In genomic region chr2:11688222-11689069, GRCh38 we compare ENCODE assay signal across 8 cellular contexts. TPM values are rescaled to one million over a fixed set of nuclear protein-coding genes. Genes with fewer than 3 reads are reported as not detected.
A peak's percentile ranks its signal among the peaks of the same experiment; 100 is the strongest.
DNase-seq lines count a peak whose midpoint lies in the region; ATAC-seq and TF ChIP-seq lines count a peak whose summit lies in the region.

No MANE protein-coding gene starts in this region.

- peaks cover 4% of the 10 kb centered on the region for H3K4me1 ChIP-seq in CD8-positive, alpha-beta T cell (ENCODE audit: insufficient read depth, low read length)
- H3K4me1 ChIP-seq in neuronal stem cell (ENCODE audit: control insufficient read depth in 2 of 2, insufficient read depth in 1 of 2, low read depth in 1 of 2, low read length in 2 of 2) = peaks cover 0 to 5% of the 10 kb centered on the region in 2 donors
- H3K4me1 ChIP-seq in stomach smooth muscle (ENCODE audit: control insufficient read depth, insufficient read depth, low read length) = peaks cover 18% of the 10 kb centered on the region

- no peak overlapping the region for H4K8ac ChIP-seq in neuronal stem cell (ENCODE audit: low read depth, low read length)

- H2BK120ac ChIP-seq in neuronal stem cell (ENCODE audit: low read depth, low read length) = no peak overlapping the region

- no peak overlapping the region for H3K14ac ChIP-seq in neuronal stem cell (ENCODE audit: low read length)

- no peak overlapping the region for H2BK5ac ChIP-seq in neuronal stem cell (ENCODE audit: low read length)

- no peak overlapping the region for H3K4me3 ChIP-seq in CD8-positive, alpha-beta T cell (ENCODE audit: low read depth, low read length)
- H3K4me3 ChIP-seq in fibroblast of the aortic adventitia (ENCODE audit: low read depth, low read length) = peak overlapping the region; percentile 51
- peak overlapping the region in 1 of 2 donors; percentile 20 for H3K4me3 ChIP-seq in neuronal stem cell (ENCODE audit: low read length in 2 of 2)
- H3K4me3 ChIP-seq in stomach smooth muscle (ENCODE audit: low read length in 2 of 2) = peak overlapping the region; percentile 55 to 67

- H3K36me3 ChIP-seq in CD8-positive, alpha-beta T cell (ENCODE audit: insufficient read depth, low read length) = no peaks in the 10 kb centered on the region
- no peaks in the 10 kb centered on the region for H3K36me3 ChIP-seq in neuronal stem cell (replicated peaks in 1 of 2; ENCODE audit: control insufficient read depth in 2 of 2, insufficient read depth in 2 of 2, low read length in 2 of 2)
- H3K36me3 ChIP-seq in stomach smooth muscle (ENCODE audit: control insufficient read depth in 2 of 2, insufficient read depth in 2 of 2, low read length in 2 of 2) = no peaks in the 10 kb centered on the region

- no peaks in the 10 kb centered on the region for H3K9me3 Mint-ChIP-seq in CD8-positive, alpha-beta T cell

- no peak overlapping the region for H2BK15ac ChIP-seq in neuronal stem cell (ENCODE audit: low read length)

- no peak overlapping the region for H3K18ac ChIP-seq in neuronal stem cell (ENCODE audit: low read length)

- POLR2A ChIA-PET in CD8-positive, alpha-beta T cell (lab: Charles Lee) = interaction anchor here (0.9 kb wide), 1 partner anchor 95 kb away, joined by 3 read pairs; no protein-coding TSS in a partner anchor

- H3K4me2 ChIP-seq in neuronal stem cell (ENCODE audit: insufficient read depth, low read length, poor library complexity, severe bottlenecking) = peak overlapping the region; percentile 49

- H2BK12ac ChIP-seq in neuronal stem cell (ENCODE audit: low read length) = no peak overlapping the region

- H3K27me3 Mint-ChIP-seq in CD8-positive, alpha-beta T cell (ENCODE audit: low read depth) = peaks cover 8% of the 10 kb centered on the region

- no peak overlapping the region for H4K91ac ChIP-seq in neuronal stem cell (ENCODE audit: low read depth, low read length, poor library complexity)

- ATAC-seq in CD8-positive, alpha-beta T cell = peak; percentile 85
- ATAC-seq in GM21360 (IDR thresholded peaks at IDR 0.05; ENCODE audit: unreplicated experiment) = peak; percentile 81

- intact Hi-C loops in CD8-positive, alpha-beta T cell (cut with DNase I, micrococcal nuclease) = loop anchor here (1.0 to 5.0 kb wide), 5 partner anchors 56 to 1319 kb away; partner anchors contain the start of gene LPIN1 (in 1 of the 2)

- CTCF ChIA-PET in CD8-positive, alpha-beta T cell (lab: Charles Lee) = interaction anchor here (0.7 to 23.7 kb wide), 16 partner anchors 10 to 1318 kb away, joined by 3 to 438 read pairs (median 4); partner anchors contain the start of gene LPIN1

- peak overlapping the region; percentile 58 for H3K4me3 Mint-ChIP-seq in CD8-positive, alpha-beta T cell

- no peak overlapping the region for H3K27ac Mint-ChIP-seq in CD8-positive, alpha-beta T cell

- H3K79me1 ChIP-seq in neuronal stem cell (ENCODE audit: low read depth, low read length) = no peaks in the 10 kb centered on the region

- H3K27me3 ChIP-seq in CD8-positive, alpha-beta T cell (ENCODE audit: insufficient read depth, low read length) = no peaks in the 10 kb centered on the region
- H3K27me3 ChIP-seq in neuronal stem cell (ENCODE audit: control insufficient read depth in 3 of 3, insufficient read depth in 3 of 3, low read depth in 1 of 3, low read length in 3 of 3) (peaks cover 0 to 40% (median 0%) of the 10 kb centered on the region in 3 experiments), stomach smooth muscle (ENCODE audit: control insufficient read depth in 1 of 2, insufficient read depth in 2 of 2, low read length in 2 of 2) (peaks cover 0 to 3% of the 10 kb centered on the region in 2 donors)

- H3K9ac ChIP-seq in neuronal stem cell (ENCODE audit: low read depth, low read length, poor library complexity) = no peak overlapping the region
- peak overlapping the region in 1 of 2 donors; percentile 36 for H3K9ac ChIP-seq in stomach smooth muscle (ENCODE audit: low read length in 2 of 2)

- H2AFZ ChIP-seq in neuronal stem cell (ENCODE audit: low read length) = peak overlapping the region; percentile 87

- H2AK5ac ChIP-seq in neuronal stem cell (ENCODE audit: low read depth, low read length) = no peak overlapping the region

- WGBS in neuronal stem cell (ENCODE audit: extremely low coverage in 2 of 2, insufficient read length in 2 of 2, insufficient replicate concordance in 1 of 2), 2 donors = no CpG with 5 or more reads among the region's 23 CpGs

- H3K9me3 ChIP-seq in CD8-positive, alpha-beta T cell (ENCODE audit: low read length) = no peaks in the 10 kb centered on the region
- H3K9me3 ChIP-seq in neuronal stem cell (replicated peaks in 1 of 2; ENCODE audit: control insufficient read depth in 2 of 2, insufficient read depth in 1 of 2, low read depth in 1 of 2, low read length in 2 of 2) = no peaks in the 10 kb centered on the region
- H3K9me3 ChIP-seq in stomach smooth muscle (ENCODE audit: control insufficient read depth in 2 of 2, low read length in 2 of 2) = no peaks in the 10 kb centered on the region

- no peak overlapping the region for H3K27ac ChIP-seq in CD8-positive, alpha-beta T cell (ENCODE audit: low read depth, low read length)
- H3K27ac ChIP-seq in neuronal stem cell (replicated peaks; ENCODE audit: low read length) (no peak overlapping the region), stomach smooth muscle (ENCODE audit: low read length) (no peak overlapping the region)

- no peak overlapping the region for H3K4ac ChIP-seq in neuronal stem cell (ENCODE audit: low read length)

- no peaks in the 10 kb centered on the region for H3K36me3 Mint-ChIP-seq in CD8-positive, alpha-beta T cell

- no peak overlapping the region for H3K23ac ChIP-seq in neuronal stem cell (ENCODE audit: low read depth, low read length, poor library complexity)

- TF ChIP-seq CTCF in CD8-positive, alpha-beta T cell (IDR thresholded peaks at IDR 0.05) = peak; percentile 96
- TF ChIP-seq CTCF in fibroblast of the aortic adventitia (IDR thresholded peaks at IDR 0.05; ENCODE audit: insufficient read depth, low read length) = peak; percentile 87

- H3K4me1 Mint-ChIP-seq in CD8-positive, alpha-beta T cell (ENCODE audit: low read depth) = peaks cover 11% of the 10 kb centered on the region

- peak; percentile 62 to 84 (median 80) for DNase-seq in CD8-positive, alpha-beta T cell
- peak in 73 of 76 experiments; percentile 14 to 87 (median 70) for DNase-seq in HUDEP-2 (lab: John Stamatoyannopoulos, UW; ENCODE audit: unreplicated experiment in 76 of 76)
- DNase-seq in SHP77 (lab: John Stamatoyannopoulos, UW) = peak; percentile 64 to 70
- DNase-seq in activated T-helper 9 cell treated with anti-CD3 and anti-CD28 coated beads, Interleukin-2, amount 50 U/mL, for 16 hours (ENCODE audit: low read depth) = peak; percentile 73
- peak; percentile 86 for DNase-seq in fibroblast of the aortic adventitia (ENCODE audit: low read depth)
- DNase-seq in neuronal stem cell (ENCODE audit: low spot score) = peak; percentile 69

RNA-seq across cellular contexts. Expression of gene NTSR2, which starts 18.5 kb away (rescaled TPM):
- total RNA-seq in CD8-positive, alpha-beta T cell = not detected
- total RNA-seq in fibroblast of the aortic adventitia (ENCODE audit: low replicate concordance) = not detected in 2 replicates
- not detected for polyA plus RNA-seq in neuronal stem cell (2013, experiment 1 of 2)
- polyA plus RNA-seq in neuronal stem cell (2013, experiment 2 of 2) = not detected

RNA-seq across cellular contexts. Expression of gene LPIN1, which starts 58.0 kb away (rescaled TPM):
- 100 to 1,000 TPM; 125 to 126 TPM for total RNA-seq in CD8-positive, alpha-beta T cell
- 50.4 and 157 TPM in 2 replicates for total RNA-seq in fibroblast of the aortic adventitia (ENCODE audit: low replicate concordance)
- polyA plus RNA-seq in neuronal stem cell (2013, experiment 1 of 2) = 19.1 TPM
- polyA plus RNA-seq in neuronal stem cell (2013, experiment 2 of 2) = 20.2 TPM
